Comparison of ENCODE assay signal across 8 cellular contexts in genomic region chr7:151631968-151632749, GRCh38.
A peak's percentile ranks its signal among the peaks of the same experiment; 100 is the strongest.
DNase-seq lines count a peak whose midpoint lies in the region; ATAC-seq, FAIRE-seq and TF ChIP-seq lines count a peak whose summit lies in the region.

No MANE protein-coding gene starts in this region.

- ATAC-seq in CD4-positive, CD25-positive, alpha-beta regulatory T cell (ENCODE audit: low read depth in 2 of 2), result peak; percentile 85 to 87
- ATAC-seq in HG03432 (IDR thresholded peaks at IDR 0.05; ENCODE audit: unreplicated experiment), result peak; percentile 77

- CTCF ChIA-PET in H1 (lab: Charles Lee; ENCODE audit: partially characterized antibody), result interaction anchor here (0.6 to 10.8 kb wide), 27 partner anchors 10 to 314 kb away, joined by 3 to 107 read pairs (median 4); no protein-coding TSS in a partner anchor

- H3K56ac ChIP-seq in H1 (replicated peaks; ENCODE audit: insufficient read length, low read depth, low read length), result no peak overlapping the region

- peak overlapping the region; percentile 86 for H3K4me3 ChIP-seq in CD4-positive, CD25-positive, alpha-beta regulatory T cell (ENCODE audit: low read depth, low read length)
- H3K4me3 ChIP-seq in H1 (ENCODE audit: extremely low read depth in 1 of 4, insufficient read depth in 2 of 4, low read depth in 3 of 4, low read length in 4 of 4), result peak overlapping the region; percentile 44 to 84 (median 78)
- peak overlapping the region; percentile 51 for H3K4me3 ChIP-seq in mesodermal cell (ENCODE audit: extremely low read depth, insufficient read depth, low read length, poor library complexity, severe bottlenecking)

- no peak overlapping the region for H3K14ac ChIP-seq in H1 (ENCODE audit: insufficient read length)

- H3K79me2 ChIP-seq in H1 (ENCODE audit: control insufficient read depth in 1 of 2, insufficient read depth in 2 of 2, low read length in 2 of 2), result no peaks in the 10 kb centered on the region

- TF ChIP-seq EP300 in H1 (IDR thresholded peaks at IDR 0.05; ENCODE audit: borderline replicate concordance in 1 of 2, low read depth in 2 of 2, low read length in 2 of 2), result peak in 1 of 2 experiments; percentile 47; a peak in 1 of 3 replicates

- H4K5ac ChIP-seq in H1 (ENCODE audit: insufficient read length, low read depth, low read length), result no peak overlapping the region

- H2BK15ac ChIP-seq in H1 (ENCODE audit: low read length), result no peak overlapping the region

- H3K36me3 Mint-ChIP-seq in CD4-positive, CD25-positive, alpha-beta regulatory T cell, result no peaks in the 10 kb centered on the region

- peak overlapping the region; percentile 73 for H4K8ac ChIP-seq in H1 (ENCODE audit: extremely low read depth, insufficient read depth, low read length)

- peak overlapping the region; percentile 85 for H3K27ac ChIP-seq in CD4-positive, CD25-positive, alpha-beta regulatory T cell (ENCODE audit: insufficient read depth, low read length, poor library complexity, severe bottlenecking)
- H3K27ac ChIP-seq in H1 (ENCODE audit: low read depth, low read length) (no peak overlapping the region), mesodermal cell (ENCODE audit: low read depth, low read length, severe bottlenecking) (no peak overlapping the region)

- H3K36me3 ChIP-seq in CD4-positive, CD25-positive, alpha-beta regulatory T cell (ENCODE audit: control insufficient read depth, insufficient read depth, low read length), result no peaks in the 10 kb centered on the region
- no peaks in the 10 kb centered on the region for H3K36me3 ChIP-seq in H1 (ENCODE audit: control insufficient read depth in 2 of 4, insufficient read depth in 4 of 4, low read length in 3 of 4)
- no peaks in the 10 kb centered on the region for H3K36me3 ChIP-seq in mesodermal cell (ENCODE audit: control insufficient read depth, insufficient read depth, low read length)

- no peaks in the 10 kb centered on the region for H3K27me3 ChIP-seq in CD4-positive, CD25-positive, alpha-beta regulatory T cell (ENCODE audit: control insufficient read depth, insufficient read depth, low read length)
- H3K27me3 ChIP-seq in H1 (replicated peaks in 1 of 4; ENCODE audit: control insufficient read depth in 3 of 4, extremely low read depth in 1 of 4, insufficient read depth in 3 of 4, low read length in 3 of 4), result peaks cover 0 to 25% (median 13%) of the 10 kb centered on the region in 4 experiments; a peak in 5 of 7 replicates

- H2AK5ac ChIP-seq in H1 (ENCODE audit: low read depth, low read length), result no peak overlapping the region

- peaks cover 4% of the 10 kb centered on the region; the same call in 1 of the 2 replicates for H3K23me2 ChIP-seq in H1 (ENCODE audit: low read depth, low read length)

- peak overlapping the region; percentile 95 to 99 (median 98) for H3K4me3 Mint-ChIP-seq in CD4-positive, CD25-positive, alpha-beta regulatory T cell

- no peak overlapping the region for H4K91ac ChIP-seq in H1 (replicated peaks; ENCODE audit: insufficient read length, low read length)

- H3K18ac ChIP-seq in H1 (ENCODE audit: extremely low read depth, low read length), result no peak overlapping the region

- peak overlapping the region in 2 of 4 experiments; percentile 4 to 14; a peak in 1 of 7 replicates for H3K9ac ChIP-seq in H1 (replicated peaks in 1 of 4; ENCODE audit: extremely low read depth in 1 of 4, low read depth in 3 of 4, low read length in 3 of 4)

- peak in 2 of 3 experiments; percentile 30 to 36; a peak in 2 of 4 replicates for TF ChIP-seq CTCF in H1 (IDR thresholded peaks at IDR 0.05; ENCODE audit: control extremely low read depth in 1 of 3, insufficient read depth in 1 of 3, low read depth in 1 of 3, low read length in 3 of 3)

- H3K4ac ChIP-seq in H1 (replicated peaks; ENCODE audit: insufficient read length, low read depth, low read length), result no peak overlapping the region

- no peaks in the 10 kb centered on the region for H3K9me3 ChIP-seq in CD4-positive, CD25-positive, alpha-beta regulatory T cell (ENCODE audit: control insufficient read depth in 2 of 2, low read length in 2 of 2)
- H3K9me3 ChIP-seq in H1 (ENCODE audit: insufficient read depth in 2 of 2, low read depth in 1 of 2, low read length in 1 of 2), result peaks cover 0 to 3% of the 10 kb centered on the region in 2 experiments; a peak in 1 of 4 replicates
- H3K9me3 ChIP-seq in mesodermal cell (ENCODE audit: control insufficient read depth, low read length), result no peaks in the 10 kb centered on the region

- TF ChIP-seq RAD21 in H1 (IDR thresholded peaks at IDR 0.05 in 1 of 2, conservative IDR thresholded peaks at IDR 0.05 in 1 of 2; ENCODE audit: low read depth in 2 of 2, low read length in 2 of 2), result peak in 1 of 2 experiments; percentile 38; a peak in 1 of 4 replicates

- no peak overlapping the region for H2BK120ac ChIP-seq in H1 (replicated peaks; ENCODE audit: low read depth, low read length)

- H3K4me1 ChIP-seq in CD4-positive, CD25-positive, alpha-beta regulatory T cell (ENCODE audit: control insufficient read depth, insufficient read depth, low read length, poor library complexity, severe bottlenecking), result peaks cover 15% of the 10 kb centered on the region
- peaks cover 2 to 17% (median 11%) of the 10 kb centered on the region in 4 experiments for H3K4me1 ChIP-seq in H1 (replicated peaks in 1 of 4; ENCODE audit: control insufficient read depth in 3 of 4, insufficient read depth in 4 of 4, low read length in 3 of 4)
- peaks cover 10% of the 10 kb centered on the region for H3K4me1 ChIP-seq in mesodermal cell (ENCODE audit: control insufficient read depth, insufficient read depth, low read length, poor library complexity, severe bottlenecking)

- H2BK12ac ChIP-seq in H1 (ENCODE audit: low read depth, low read length), result no peak overlapping the region

- peak overlapping the region; percentile 85 to 99 (median 97) for H3K27ac Mint-ChIP-seq in CD4-positive, CD25-positive, alpha-beta regulatory T cell

- H2BK5ac ChIP-seq in H1 (ENCODE audit: low read depth, low read length), result no peak overlapping the region

- FAIRE-seq in GM19239 (lab: Jason Lieb, UNC) (no peak), H1 (lab: Jason Lieb, UNC) (no peak)

- H3K27me3 Mint-ChIP-seq in CD4-positive, CD25-positive, alpha-beta regulatory T cell, result no peaks in the 10 kb centered on the region

- 0 out of 3 replicates have a peak, but pooled peaks of 1 of the 2 experiments have one; percentile 24 for TF ChIP-seq POLR2A in H1 (IDR thresholded peaks at IDR 0.05; ENCODE audit: control extremely low read depth in 1 of 2, low read depth in 2 of 2, low read length in 2 of 2)

- POLR2A ChIA-PET in H1 (lab: Charles Lee; ENCODE audit: partially characterized antibody), result interaction anchor here (0.5 to 1.5 kb wide), 7 partner anchors 11 to 843 kb away, joined by 3 to 4 read pairs (median 3); no protein-coding TSS in a partner anchor

- H3K4me2 ChIP-seq in H1 (ENCODE audit: insufficient read depth in 1 of 2, low read depth in 2 of 2, low read length in 2 of 2), result peak overlapping the region; percentile 72 to 91

- no peak overlapping the region for H3K23ac ChIP-seq in H1 (ENCODE audit: insufficient read length)

- no peaks in the 10 kb centered on the region for H3K9me3 Mint-ChIP-seq in CD4-positive, CD25-positive, alpha-beta regulatory T cell

- no peaks in the 10 kb centered on the region; the same call in 1 of the 2 replicates for H3K79me1 ChIP-seq in H1 (ENCODE audit: low read depth, low read length)

- DNase-seq in CD4-positive, CD25-positive, alpha-beta regulatory T cell, result peak; percentile 84 to 90 (median 85)
- peak; percentile 82 for DNase-seq in GM19239 (ENCODE audit: insufficient read length, low spot score)
- DNase-seq in NCI-H774 (lab: John Stamatoyannopoulos, UW), result peak; percentile 88
- DNase-seq in activated CD8-positive, alpha-beta memory T cell treated with anti-CD3 and anti-CD28 coated beads for 48 hours (ENCODE audit: low read depth in 2 of 3, low spot score in 2 of 3), result peak; percentile 64 to 81 (median 70)
- peak; percentile 41 to 88 for DNase-seq in H1 (ENCODE audit: low read depth in 1 of 2, low spot score in 2 of 2)
- DNase-seq in stimulated activated CD8-positive, alpha-beta memory T cell treated with anti-CD3 and anti-CD28 coated beads, Interleukin-15, amount 100 ng/mL, for 48 hours (ENCODE audit: low read depth in 2 of 2), result peak; percentile 81 to 83

- no peak overlapping the region for H2BK20ac ChIP-seq in H1 (ENCODE audit: low read length)

- 27% methylated on average over 1 of the region's 108 CpGs; no CpG with 5 or more reads in 1 of the 2 experiments for WGBS in H1 (ENCODE audit: extremely low coverage in 1 of 2, insufficient coverage in 1 of 2, insufficient read length in 1 of 2, insufficient replicate concordance in 2 of 2, low coverage in 1 of 2, low lambda C conversion rate in 2 of 2, missing lambda C conversion rate in 1 of 2), 2 experiments
- WGBS in mesodermal cell (ENCODE audit: insufficient coverage in 2 of 2), 2 experiments, result 1 to 2% methylated on average over 59 to 74 of the region's 108 CpGs

- peaks cover 0 to 2% of the 10 kb centered on the region in 2 experiments for H4K20me1 ChIP-seq in H1 (replicated peaks in 1 of 2; ENCODE audit: control insufficient read depth in 1 of 2, insufficient read depth in 2 of 2, low read length in 2 of 2)

- H3K4me1 Mint-ChIP-seq in CD4-positive, CD25-positive, alpha-beta regulatory T cell, result peaks cover 17 to 35% (median 24%) of the 10 kb centered on the region in 4 donors

- H2AFZ ChIP-seq in H1 (ENCODE audit: low read length), result peak overlapping the region; percentile 73; the same call in 1 of the 2 replicates

TF ChIP-seq in H1, 55 proteins besides CTCF, POLR2A, EP300 and RAD21 (continues in another document):
- TF ChIP-seq HDAC6 (IDR thresholded peaks at IDR 0.05; ENCODE audit: low read depth, low read length), result no peak
- no peak for TF ChIP-seq CTBP2 (IDR thresholded peaks at IDR 0.05; ENCODE audit: borderline replicate concordance, insufficient read depth, insufficient read length, low read length)
- no peak for TF ChIP-seq POLR2AphosphoS5 (IDR thresholded peaks at IDR 0.05; ENCODE audit: low read depth, low read length)
- no peak for TF ChIP-seq FOSL1 (IDR thresholded peaks at IDR 0.05; ENCODE audit: insufficient read depth, low read depth, low read length)
- TF ChIP-seq GABPA (IDR thresholded peaks at IDR 0.05; ENCODE audit: borderline replicate concordance, insufficient read depth, low read length), result no peak
- no peak for TF ChIP-seq SRF (IDR thresholded peaks at IDR 0.05; ENCODE audit: low read depth, low read length)
- TF ChIP-seq HDAC2 (IDR thresholded peaks at IDR 0.05; ENCODE audit: borderline replicate concordance in 1 of 2, low read depth in 2 of 2, low read length in 2 of 2), result peak in 1 of 2 experiments; percentile 35; a peak in 1 of 4 replicates
- TF ChIP-seq BRCA1 (IDR thresholded peaks at IDR 0.05; ENCODE audit: low read depth, low read length), result no peak
- no peak for TF ChIP-seq EGR1 (IDR thresholded peaks at IDR 0.05; ENCODE audit: borderline replicate concordance, low read depth, low read length)
- TF ChIP-seq KDM5A (IDR thresholded peaks at IDR 0.05; ENCODE audit: low read length), result no peak
- peak; percentile 59; the same call in 1 of the 2 replicates for TF ChIP-seq TAF1 (IDR thresholded peaks at IDR 0.05; ENCODE audit: low read depth, low read length)
- TF ChIP-seq JUN (IDR thresholded peaks at IDR 0.05; ENCODE audit: low read depth, low read length), result no peak
- TF ChIP-seq ZNF274 (IDR thresholded peaks at IDR 0.05; ENCODE audit: borderline replicate concordance, extremely low read depth, low read length), result no peak
